In genomic region chr14:25537846-25538455, GRCh38 we compare ENCODE assay signal across 8 cellular contexts.
DNase-seq lines count a peak whose midpoint lies in the region; ATAC-seq and TF ChIP-seq lines count a peak whose summit lies in the region.

No MANE protein-coding gene starts in this region.

- H3K36me3 ChIP-seq in HEK293 (ENCODE audit: control insufficient read depth in 2 of 2, insufficient read depth in 1 of 2, low read length in 2 of 2): no peaks in the 10 kb centered on the region
- H3K36me3 ChIP-seq in brain microvascular endothelial cell (replicated peaks): no peaks in the 10 kb centered on the region

- no peaks in the 10 kb centered on the region for H3K27me3 ChIP-seq in brain microvascular endothelial cell (replicated peaks)

- H3K4me3 ChIP-seq in HEK293 (ENCODE audit: low read depth, low read length): no peak overlapping the region
- H3K4me3 ChIP-seq in brain microvascular endothelial cell (ENCODE audit: low read depth, low read length): no peak overlapping the region

- H3K4me1 Mint-ChIP-seq in progenitor cell of endocrine pancreas (ENCODE audit: low read depth): no peaks in the 10 kb centered on the region

- no peak overlapping the region for H3K27ac ChIP-seq in HEK293 (ENCODE audit: extremely low read depth, low read depth, low read length)
- H3K27ac ChIP-seq in brain microvascular endothelial cell: no peak overlapping the region

- in situ Hi-C loops in Caki2 (cut with HindIII; ENCODE audit: low pct_unique_long_range_greater_than_20kb, low sequenced_read_pairs) (no loop called here), brain microvascular endothelial cell (cut with HindIII; ENCODE audit: low pct_ligation_motif_present, low sequenced_read_pairs) (no loop called here)

- H3K4me3 Mint-ChIP-seq in progenitor cell of endocrine pancreas (ENCODE audit: low read depth): no peak overlapping the region

- no peaks in the 10 kb centered on the region for H3K4me1 ChIP-seq in HEK293 (ENCODE audit: control insufficient read depth, insufficient read depth, low read length)

- no peak overlapping the region for H3K27ac Mint-ChIP-seq in progenitor cell of endocrine pancreas

- POLR2A ChIA-PET in HEK293 (lab: Yijun Ruan, JAX): no interaction called here

- no peaks in the 10 kb centered on the region for H3K27me3 Mint-ChIP-seq in progenitor cell of endocrine pancreas

- TF ChIP-seq CTCF in HEK293 (tag by site-specific recombination; IDR thresholded peaks at IDR 0.05): no peak
- TF ChIP-seq CTCF in brain microvascular endothelial cell (IDR thresholded peaks at IDR 0.05; ENCODE audit: low read depth, low read length, missing control alignments): peak; percentile 37
- TF ChIP-seq CTCF in progenitor cell of endocrine pancreas (IDR thresholded peaks at IDR 0.05; ENCODE audit: unreplicated experiment): peak; percentile 84

- H3K36me3 Mint-ChIP-seq in progenitor cell of endocrine pancreas (ENCODE audit: insufficient read depth): no peaks in the 10 kb centered on the region

- no peaks in the 10 kb centered on the region for H3K9me3 ChIP-seq in HEK293 (ENCODE audit: control insufficient read depth, insufficient read depth, low read depth, low read length)

- H3K9me3 Mint-ChIP-seq in progenitor cell of endocrine pancreas (ENCODE audit: low read depth): no peaks in the 10 kb centered on the region

- CTCF ChIA-PET in HEK293 (lab: Yijun Ruan, JAX): interaction anchor here (0.6 to 2.5 kb wide), 33 partner anchors 9 to 1547 kb away, joined by 3 to 26 read pairs (median 4); no protein-coding TSS in a partner anchor

- ATAC-seq in GM18861 (IDR thresholded peaks at IDR 0.05; ENCODE audit: unreplicated experiment) (no peak), HG02981 (IDR thresholded peaks at IDR 0.05; ENCODE audit: unreplicated experiment) (no peak)

- DNase-seq in Caki2 (ENCODE audit: low read depth): peak; percentile 2
- DNase-seq in NCI-H345 treated with DMSO at 0.1 percent for 48 hours (lab: John Stamatoyannopoulos, UW; ENCODE audit: unreplicated experiment): peak; percentile 64
- DNase-seq in brain microvascular endothelial cell: no peak
- peak; percentile 27 for DNase-seq in progenitor cell of endocrine pancreas (ENCODE audit: low spot score, unreplicated experiment)
- DNase-seq in stimulated activated naive CD4-positive, alpha-beta T cell (lab: John Stamatoyannopoulos, UW): no peak

TF ChIP-seq in HEK293, 187 proteins besides CTCF, POLR2A, EP300 and RAD21:
- no peak for TF ChIP-seq ZNF133 (tag by site-specific recombination; IDR thresholded peaks at IDR 0.05)
- TF ChIP-seq ZNF138 (tag by site-specific recombination; IDR thresholded peaks at IDR 0.05; ENCODE audit: borderline replicate concordance): no peak
- TF ChIP-seq ZNF654 (tag by site-specific recombination; IDR thresholded peaks at IDR 0.05; ENCODE audit: low read depth): peak; percentile 18; the same call in 1 of the 2 replicates

Comparison
In these comparisons a context has a peak if more than half of its experiments do, and no peak if none do; other contexts are left out.
1. DNase-seq: peak in Caki2 (single experiment), NCI-H345 treated with DMSO at 0.1 percent for 48 hours (single experiment) and progenitor cell of endocrine pancreas (single experiment); none in brain microvascular endothelial cell (single experiment) and stimulated activated naive CD4-positive, alpha-beta T cell (0 of 6).